ENCODE assay signal across 19 cellular contexts in genomic region chr2:240792658-240793312, GRCh38.
DNase-seq lines count a peak whose midpoint lies in the region; ATAC-seq and TF ChIP-seq lines count a peak whose summit lies in the region.
"Had no signal": no experiment of that assay in that cellular context is flagged by ENCODE, and none has a peak within 500 bp of the region (broad histone marks: within the 10 kb centered on the region; RNA-seq: fewer than 3 reads in every experiment).

No MANE protein-coding gene starts in this region.

- H3K27me3 ChIP-seq in NT2/D1 (ENCODE audit: insufficient read depth, insufficient read length) (no peaks in the 10 kb centered on the region), WERI-Rb-1 (ENCODE audit: insufficient read depth, low read depth, severe bottlenecking) (no peaks in the 10 kb centered on the region)

- H3K4me3 Mint-ChIP-seq in activated naive CD4-positive, alpha-beta T cell treated with anti-CD3 and anti-CD28 coated beads, Interleukin-2, amount 10 ng/mL, durations not matched to agents 7 days and 5 days, result no peak overlapping the region
- H3K4me3 Mint-ChIP-seq: CD4-positive, CD25-positive, alpha-beta regulatory T cell had no signal

- H3K27me3 Mint-ChIP-seq in activated naive CD4-positive, alpha-beta T cell treated with anti-CD3 and anti-CD28 coated beads, Interleukin-2, amount 10 ng/mL, durations not matched to agents 7 days and 5 days, result peaks cover 7% of the 10 kb centered on the region
- H3K27me3 Mint-ChIP-seq: CD4-positive, CD25-positive, alpha-beta regulatory T cell; progenitor cell of endocrine pancreas had no signal

- no peak overlapping the region for H3K27ac Mint-ChIP-seq in activated naive CD4-positive, alpha-beta T cell treated with anti-CD3 and anti-CD28 coated beads, Interleukin-2, amount 10 ng/mL, durations not matched to agents 7 days and 5 days
- H3K27ac Mint-ChIP-seq: CD4-positive, CD25-positive, alpha-beta regulatory T cell had no signal

- no peak for ATAC-seq in stimulated activated naive CD8-positive, alpha-beta T cell treated with anti-CD3 and anti-CD28 coated beads, Interleukin-15, Interleukin-2, amounts not matched to agents 100 U/mL and 50 U/mL, for 24 hours
- ATAC-seq: lower lobe of right lung had no signal

- H3K9me3 ChIP-seq in NT2/D1 (ENCODE audit: insufficient read depth, low read length), result no peaks in the 10 kb centered on the region
- no peaks in the 10 kb centered on the region for H3K9me3 ChIP-seq in WERI-Rb-1 (ENCODE audit: severe bottlenecking)
- H3K9me3 ChIP-seq: esophagus muscularis mucosa, lower lobe of right lung had no signal

- CTCF ChIA-PET in activated naive CD4-positive, alpha-beta T cell treated with anti-CD3 and anti-CD28 coated beads, Interleukin-2, amount 10 ng/mL, durations not matched to agents 7 days and 5 days (lab: Charles Lee), result interaction anchor here (1.0 kb wide), 1 partner anchor 279 kb away, joined by 3 read pairs; no protein-coding TSS in a partner anchor

- peaks cover 14% of the 10 kb centered on the region for H3K4me1 ChIP-seq in NT2/D1 (ENCODE audit: insufficient read depth, insufficient read length)
- H3K4me1 ChIP-seq: esophagus muscularis mucosa, lower lobe of right lung had no signal

- H3K4me1 Mint-ChIP-seq in activated naive CD4-positive, alpha-beta T cell treated with anti-CD3 and anti-CD28 coated beads, Interleukin-2, amount 10 ng/mL, durations not matched to agents 7 days and 5 days, result no peaks in the 10 kb centered on the region

- H3K27ac ChIP-seq in substantia nigra (ENCODE audit: low read depth, low read length, poor library complexity, severe bottlenecking) (peak overlapping the region; percentile 64), WERI-Rb-1 (no peak overlapping the region)
- H3K27ac ChIP-seq: esophagus muscularis mucosa, lower lobe of right lung had no signal

- TF ChIP-seq CTCF in WERI-Rb-1 (IDR thresholded peaks at IDR 0.05; ENCODE audit: low read depth, low read length), result no peak

- peak overlapping the region; percentile 36 for H3K9ac ChIP-seq in NT2/D1 (ENCODE audit: insufficient read length, low read depth)

- no peaks in the 10 kb centered on the region for H3K9me3 Mint-ChIP-seq in activated naive CD4-positive, alpha-beta T cell treated with anti-CD3 and anti-CD28 coated beads, Interleukin-2, amount 10 ng/mL, durations not matched to agents 7 days and 5 days

- H3K36me3 ChIP-seq in NT2/D1 (ENCODE audit: insufficient read depth, insufficient read length, low read length) (peaks cover 2% of the 10 kb centered on the region), WERI-Rb-1 (peaks cover 89% of the 10 kb centered on the region)
- H3K36me3 ChIP-seq: esophagus muscularis mucosa, lower lobe of right lung had no signal

- H3K4me3 ChIP-seq in NT2/D1 (ENCODE audit: insufficient read length, low read depth) (no peak overlapping the region), WERI-Rb-1 (ENCODE audit: low read depth, low read length) (no peak overlapping the region)
- H3K4me3 ChIP-seq: esophagus muscularis mucosa, lower lobe of right lung, smooth muscle cell had no signal

- H3K36me3 Mint-ChIP-seq in activated naive CD4-positive, alpha-beta T cell treated with anti-CD3 and anti-CD28 coated beads, Interleukin-2, amount 10 ng/mL, durations not matched to agents 7 days and 5 days, result no peaks in the 10 kb centered on the region
- H3K36me3 Mint-ChIP-seq: CD4-positive, CD25-positive, alpha-beta regulatory T cell had no signal

- DNase-seq in activated naive CD4-positive, alpha-beta T cell treated with anti-CD3 and anti-CD28 coated beads, Interleukin-2, amount 50 U/mL, for 16 hours, result peak; percentile 5
- DNase-seq in activated naive CD4-positive, alpha-beta T cell treated with anti-CD3 and anti-CD28 coated beads, Interleukin-2, amount 10 ng/mL, durations not matched to agents 7 days and 5 days, result no peak
- DNase-seq in NT2/D1 (ENCODE audit: low read depth, low spot score), result no peak
- DNase-seq in left kidney (ENCODE audit: low read depth, low spot score), result peak; percentile 78
- DNase-seq in substantia nigra (lab: John Stamatoyannopoulos, UW), result no peak
- no peak for DNase-seq in WERI-Rb-1
- DNase-seq in stimulated activated naive CD8-positive, alpha-beta T cell treated with anti-CD3 and anti-CD28 coated beads, Interleukin-15, Interleukin-2, amounts not matched to agents 100 U/mL and 50 U/mL, for 24 hours, result no peak
- no peak for DNase-seq in LoVo (ENCODE audit: low spot score)
- DNase-seq: CD4-positive, CD25-positive, alpha-beta regulatory T cell; central memory CD4-positive, alpha-beta T cell; DMS153; GF-D8; NCI-H2171 treated with DMSO at 0.1 percent for 48 hours; NCI-H774; stimulated activated CD4-positive, alpha-beta T cell treated with anti-CD3 and anti-CD28 coated beads, Interleukin-4, amount 100 ng/mL, for 4 hours had no signal

Comparison
In these comparisons a context has a peak if more than half of its experiments do, and no peak if none do; other contexts are left out.
1. DNase-seq: peak in activated naive CD4-positive, alpha-beta T cell treated with anti-CD3 and anti-CD28 coated beads, Interleukin-2, amount 50 U/mL, for 16 hours (single experiment) and left kidney (single experiment); none in activated naive CD4-positive, alpha-beta T cell treated with anti-CD3 and anti-CD28 coated beads, Interleukin-2, amount 10 ng/mL, durations not matched to agents 7 days and 5 days (single experiment), NT2/D1 (single experiment), substantia nigra (0 of 49), WERI-Rb-1 (single experiment), stimulated activated naive CD8-positive, alpha-beta T cell treated with anti-CD3 and anti-CD28 coated beads, Interleukin-15, Interleukin-2, amounts not matched to agents 100 U/mL and 50 U/mL, for 24 hours (single experiment) and LoVo (single experiment).